9 cellular contexts compared by ENCODE assay signal in the genomic region with DNA sequence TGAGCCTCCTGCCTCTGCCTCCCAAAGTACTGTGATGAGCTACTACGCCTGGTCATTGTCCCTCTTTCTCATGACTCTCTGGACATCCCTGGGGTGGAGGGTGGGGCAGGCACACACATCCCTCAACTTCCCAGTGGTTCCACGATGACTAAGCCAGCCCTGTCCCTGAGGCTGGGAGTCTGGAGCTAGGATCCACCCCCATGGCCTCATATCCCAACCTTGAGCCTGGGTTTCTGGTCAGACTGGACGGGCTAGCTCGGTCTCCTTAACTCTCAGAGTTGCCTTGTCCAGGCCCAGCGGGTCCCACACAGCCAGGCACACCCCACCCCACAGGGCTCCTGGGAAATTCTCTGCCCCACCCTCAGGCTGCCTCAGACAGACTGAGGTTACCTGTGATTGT. TPM values are rescaled to one million over a fixed set of nuclear protein-coding genes. Genes with fewer than 3 reads are reported as not detected.
A peak's percentile ranks its signal among the peaks of the same experiment; 100 is the strongest.
DNase-seq lines count a peak whose midpoint lies in the region; ATAC-seq, FAIRE-seq and TF ChIP-seq lines count a peak whose summit lies in the region.
"Had no signal": no experiment of that assay in that cellular context is flagged by ENCODE, and none has a peak within 500 bp of the region (broad histone marks: within the 10 kb centered on the region; RNA-seq: fewer than 3 reads in every experiment).

No MANE protein-coding gene starts in this region.

- no peaks in the 10 kb centered on the region for H3K9me1 ChIP-seq in endothelial cell of umbilical vein (replicated peaks; ENCODE audit: control insufficient read depth, extremely low read depth, insufficient read depth, low read length)

- dilution Hi-C loops in endothelial cell of umbilical vein (cut with MboI; ENCODE audit: extremely low pct_ligation_motif_present, low sequenced_read_pairs), result no loop called here

- H3K36me3 ChIP-seq in Panc1 (ENCODE audit: control insufficient read depth, insufficient read depth, low read length) (no peaks in the 10 kb centered on the region), endothelial cell of umbilical vein (ENCODE audit: control insufficient read depth in 2 of 2, extremely low read depth in 1 of 2, insufficient read depth in 2 of 2, low read length in 2 of 2) (no peaks in the 10 kb centered on the region)

- POLR2A ChIA-PET in Panc1 (lab: Charles Lee) (interaction anchor here (0.5 to 0.6 kb wide), 2 partner anchors 14 to 17 kb away, joined by 3 to 4 read pairs; no protein-coding TSS in a partner anchor), endothelial cell of umbilical vein (lab: Charles Lee) (interaction anchor here (1.8 kb wide), 1 partner anchor 18 kb away, joined by 5 read pairs; no protein-coding TSS in a partner anchor)

- H3K27ac ChIP-seq in Panc1 (ENCODE audit: low read length) (peak overlapping the region; percentile 99), endothelial cell of umbilical vein (ENCODE audit: insufficient read depth, low read depth, low read length) (no peak overlapping the region), skin epidermis (peak overlapping the region in 20 of 21 experiments; percentile 49 to 97 (median 93))

- peak; percentile 80 for DNase-seq in GM03348 (ENCODE audit: low spot score)
- no peak for DNase-seq in Panc1 (ENCODE audit: low read depth, low spot score)
- DNase-seq in endothelial cell of umbilical vein (ENCODE audit: low read depth, low spot score), result no peak
- DNase-seq in DMS153 treated with DMSO at 0.1 percent for 48 hours (lab: John Stamatoyannopoulos, UW; ENCODE audit: unreplicated experiment), result no peak
- no peak for DNase-seq in posterior vena cava (ENCODE audit: low spot score)
- no peak for DNase-seq in superior temporal gyrus (ENCODE audit: extremely low spot score)
- DNase-seq: nucleus accumbens had no signal

- H3K4me1 ChIP-seq in Panc1 (ENCODE audit: control insufficient read depth, insufficient read depth, low read length) (peaks cover 46% of the 10 kb centered on the region), endothelial cell of umbilical vein (ENCODE audit: control insufficient read depth, extremely low read depth, insufficient read depth, low read length) (peaks cover 40% of the 10 kb centered on the region)

- intact Hi-C loops in Panc1 (cut with micrococcal nuclease; ENCODE audit: unreplicated experiment), result no loop called here
- intact Hi-C loops in endothelial cell of umbilical vein (cut with micrococcal nuclease), result loop anchor here (5.0 kb wide), 1 partner anchor 563 kb away; no protein-coding TSS in a partner anchor
- intact Hi-C loops in posterior vena cava (cut with DNase I), result no loop called here

- peak overlapping the region; percentile 8 for H2AFZ ChIP-seq in endothelial cell of umbilical vein (ENCODE audit: low read depth, low read length)

- in situ Hi-C loops in Panc1 (cut with HindIII; ENCODE audit: low pct_unique_long_range_greater_than_20kb, low sequenced_read_pairs), result no loop called here

- BruUV-seq in Panc1 (replicated peaks; lab: Mats Ljungman, UMichigan) (no TSS peak), endothelial cell of umbilical vein (replicated peaks; lab: Mats Ljungman, UMichigan) (no TSS peak)

- no peaks in the 10 kb centered on the region for H3K27me3 ChIP-seq in Panc1 (ENCODE audit: control insufficient read depth, insufficient read depth, low read length)
- no peaks in the 10 kb centered on the region for H3K27me3 ChIP-seq in endothelial cell of umbilical vein (ENCODE audit: control insufficient read depth in 2 of 2, insufficient read depth in 2 of 2, low read length in 2 of 2)

- no peak for FAIRE-seq in endothelial cell of umbilical vein (lab: Jason Lieb, UNC)

- CTCF ChIA-PET in Panc1 (lab: Charles Lee), result no interaction called here
- CTCF ChIA-PET in endothelial cell of umbilical vein (lab: Charles Lee), result interaction anchor here (1.2 to 2.0 kb wide), 4 partner anchors 18 to 192 kb away, joined by 4 read pairs; no protein-coding TSS in a partner anchor

- H3K4me3 ChIP-seq in Panc1 (ENCODE audit: low read depth in 2 of 2, low read length in 2 of 2) (no peak overlapping the region), endothelial cell of umbilical vein (replicated peaks in 1 of 3; ENCODE audit: insufficient read depth in 1 of 3, low read depth in 1 of 3, low read length in 3 of 3) (no peak overlapping the region), skin epidermis (no peak overlapping the region)

- H3K9ac ChIP-seq in endothelial cell of umbilical vein (replicated peaks; ENCODE audit: extremely low read depth, insufficient read depth, low read length), result no peak overlapping the region

- H3K4me2 ChIP-seq in endothelial cell of umbilical vein (ENCODE audit: insufficient read depth, low read length), result no peak overlapping the region

- no peaks in the 10 kb centered on the region for H3K79me2 ChIP-seq in endothelial cell of umbilical vein (ENCODE audit: control insufficient read depth, insufficient read depth, low read length)

- ATAC-seq in Panc1 (peak; percentile 31), GM21619 (IDR thresholded peaks at IDR 0.05; ENCODE audit: unreplicated experiment) (no peak)

- TF ChIP-seq CTCF in Panc1 (IDR thresholded peaks at IDR 0.05) (no peak), endothelial cell of umbilical vein (IDR thresholded peaks at IDR 0.05; ENCODE audit: extremely low read depth in 1 of 2, insufficient read depth in 1 of 2, low read depth in 1 of 2, low read length in 2 of 2) (no peak)

- H3K9me3 ChIP-seq in Panc1 (ENCODE audit: control insufficient read depth, insufficient read depth, low read depth, low read length) (no peaks in the 10 kb centered on the region), endothelial cell of umbilical vein (replicated peaks; ENCODE audit: control insufficient read depth, insufficient read depth, low read length) (no peaks in the 10 kb centered on the region)

- TF ChIP-seq POLR2A in endothelial cell of umbilical vein (IDR thresholded peaks at IDR 0.05; ENCODE audit: low read depth, low read length), result no peak

- H4K20me1 ChIP-seq in endothelial cell of umbilical vein (replicated peaks; ENCODE audit: control insufficient read depth, extremely low read depth, insufficient read depth, low read length), result no peaks in the 10 kb centered on the region

TF ChIP-seq in endothelial cell of umbilical vein, 7 proteins besides CTCF, POLR2A, EP300 and RAD21:
- TF ChIP-seq EZH2 (IDR thresholded peaks at IDR 0.05; ENCODE audit: borderline replicate concordance, low read depth, low read length, severe bottlenecking), result no peak
- peak; percentile 15 for TF ChIP-seq FOS (IDR thresholded peaks at IDR 0.05; ENCODE audit: borderline replicate concordance, insufficient read depth, low read length)

RNA-seq across cellular contexts. Expression of a gene that starts 19.6 kb away (rescaled TPM):
- total RNA-seq in Panc1 (2021; ENCODE audit: unreplicated experiment), result 80.4 TPM
- polyA plus RNA-seq in Panc1 (2012; ENCODE audit: insufficient read length), result 81.1 TPM
- total RNA-seq in endothelial cell of umbilical vein, result 81.6 and 97.0 TPM in 2 replicates
- polyA plus RNA-seq in endothelial cell of umbilical vein, result 55.2 and 60.6 TPM in 2 replicates
- polyA plus RNA-seq in endothelial cell of umbilical vein (2011; cell fraction: cytosol; rRNA removed), result 36.0 and 59.9 TPM in 2 replicates
- 82.2 and 90.1 TPM in 2 replicates for polyA plus RNA-seq in endothelial cell of umbilical vein (2011; cell fraction: nucleus; rRNA removed)
- 45.4 and 53.7 TPM in 2 replicates for polyA plus RNA-seq in endothelial cell of umbilical vein (2012)
- polyA minus RNA-seq in endothelial cell of umbilical vein, result 12.2 and 13.6 TPM in 2 replicates
- polyA minus RNA-seq in endothelial cell of umbilical vein (2011; cell fraction: cytosol; rRNA and poly(A)+ RNA removed), result 37.5 TPM
- 15.8 and 48.0 TPM in 2 replicates for polyA minus RNA-seq in endothelial cell of umbilical vein (2011; cell fraction: nucleus; rRNA and poly(A)+ RNA removed)
- total RNA-seq in posterior vena cava, result 100 to 1,000 TPM in 1 of 2 donors, 10 to 100 TPM in 1; 73.1 to 130 TPM

RNA-seq across cellular contexts. Expression of a gene that starts 19.6 kb away (rescaled TPM):
- 43.6 TPM for total RNA-seq in Panc1 (2021; ENCODE audit: unreplicated experiment)
- 108 TPM for polyA plus RNA-seq in Panc1 (2012; ENCODE audit: insufficient read length)
- total RNA-seq in endothelial cell of umbilical vein, result 63.1 and 67.9 TPM in 2 replicates
- polyA plus RNA-seq in endothelial cell of umbilical vein, result 89.6 and 91.6 TPM in 2 replicates
- 73.4 and 87.2 TPM in 2 replicates for polyA plus RNA-seq in endothelial cell of umbilical vein (2011; cell fraction: cytosol; rRNA removed)
- 114 and 131 TPM in 2 replicates for polyA plus RNA-seq in endothelial cell of umbilical vein (2011; cell fraction: nucleus; rRNA removed)
- 49.2 and 49.9 TPM in 2 replicates for polyA plus RNA-seq in endothelial cell of umbilical vein (2012)
- 48.5 and 105 TPM in 2 replicates for polyA minus RNA-seq in endothelial cell of umbilical vein
- 46.1 TPM for polyA minus RNA-seq in endothelial cell of umbilical vein (2011; cell fraction: cytosol; rRNA and poly(A)+ RNA removed)
- 14.1 and 22.6 TPM in 2 replicates for polyA minus RNA-seq in endothelial cell of umbilical vein (2011; cell fraction: nucleus; rRNA and poly(A)+ RNA removed)
- 10 to 100 TPM; 31.4 to 39.0 TPM for total RNA-seq in posterior vena cava

RNA-seq across cellular contexts. Expression of a gene that starts 51.7 kb away (rescaled TPM):
- total RNA-seq in Panc1 (2021; ENCODE audit: unreplicated experiment), result 129 TPM
- 97.8 TPM for polyA plus RNA-seq in Panc1 (2012; ENCODE audit: insufficient read length)
- total RNA-seq in endothelial cell of umbilical vein, result 95.4 and 97.6 TPM in 2 replicates
- polyA plus RNA-seq in endothelial cell of umbilical vein, result 120 and 198 TPM in 2 replicates
- 80.0 and 100 TPM in 2 replicates for polyA plus RNA-seq in endothelial cell of umbilical vein (2011; cell fraction: cytosol; rRNA removed)
- polyA plus RNA-seq in endothelial cell of umbilical vein (2011; cell fraction: nucleus; rRNA removed), result 54.7 and 78.0 TPM in 2 replicates
- polyA plus RNA-seq in endothelial cell of umbilical vein (2012), result 38.9 and 59.8 TPM in 2 replicates
- 80.5 and 91.7 TPM in 2 replicates for polyA minus RNA-seq in endothelial cell of umbilical vein
- 98.0 TPM for polyA minus RNA-seq in endothelial cell of umbilical vein (2011; cell fraction: cytosol; rRNA and poly(A)+ RNA removed)
- 19.5 and 40.5 TPM in 2 replicates for polyA minus RNA-seq in endothelial cell of umbilical vein (2011; cell fraction: nucleus; rRNA and poly(A)+ RNA removed)
- 10 to 100 TPM; 37.6 to 39.7 TPM for total RNA-seq in posterior vena cava

RNA-seq across cellular contexts. Expression of a gene that starts 53.2 kb away (rescaled TPM):
- total RNA-seq in Panc1 (2021; ENCODE audit: unreplicated experiment), result 52.0 TPM
- 41.4 TPM for polyA plus RNA-seq in Panc1 (2012; ENCODE audit: insufficient read length)
- 42.2 and 53.0 TPM in 2 replicates for total RNA-seq in endothelial cell of umbilical vein
- polyA plus RNA-seq in endothelial cell of umbilical vein, result 46.3 and 60.5 TPM in 2 replicates
- polyA plus RNA-seq in endothelial cell of umbilical vein (2011; cell fraction: cytosol; rRNA removed), result 25.5 and 32.2 TPM in 2 replicates
- 235 and 243 TPM in 2 replicates for polyA plus RNA-seq in endothelial cell of umbilical vein (2011; cell fraction: nucleus; rRNA removed)
- polyA plus RNA-seq in endothelial cell of umbilical vein (2012), result 39.6 and 42.8 TPM in 2 replicates
- 26.5 and 37.9 TPM in 2 replicates for polyA minus RNA-seq in endothelial cell of umbilical vein
- 37.0 TPM for polyA minus RNA-seq in endothelial cell of umbilical vein (2011; cell fraction: cytosol; rRNA and poly(A)+ RNA removed)
- 27.6 and 47.5 TPM in 2 replicates for polyA minus RNA-seq in endothelial cell of umbilical vein (2011; cell fraction: nucleus; rRNA and poly(A)+ RNA removed)
- total RNA-seq in posterior vena cava, result 10 to 100 TPM; 21.9 to 24.1 TPM
